In the genomic region with DNA sequence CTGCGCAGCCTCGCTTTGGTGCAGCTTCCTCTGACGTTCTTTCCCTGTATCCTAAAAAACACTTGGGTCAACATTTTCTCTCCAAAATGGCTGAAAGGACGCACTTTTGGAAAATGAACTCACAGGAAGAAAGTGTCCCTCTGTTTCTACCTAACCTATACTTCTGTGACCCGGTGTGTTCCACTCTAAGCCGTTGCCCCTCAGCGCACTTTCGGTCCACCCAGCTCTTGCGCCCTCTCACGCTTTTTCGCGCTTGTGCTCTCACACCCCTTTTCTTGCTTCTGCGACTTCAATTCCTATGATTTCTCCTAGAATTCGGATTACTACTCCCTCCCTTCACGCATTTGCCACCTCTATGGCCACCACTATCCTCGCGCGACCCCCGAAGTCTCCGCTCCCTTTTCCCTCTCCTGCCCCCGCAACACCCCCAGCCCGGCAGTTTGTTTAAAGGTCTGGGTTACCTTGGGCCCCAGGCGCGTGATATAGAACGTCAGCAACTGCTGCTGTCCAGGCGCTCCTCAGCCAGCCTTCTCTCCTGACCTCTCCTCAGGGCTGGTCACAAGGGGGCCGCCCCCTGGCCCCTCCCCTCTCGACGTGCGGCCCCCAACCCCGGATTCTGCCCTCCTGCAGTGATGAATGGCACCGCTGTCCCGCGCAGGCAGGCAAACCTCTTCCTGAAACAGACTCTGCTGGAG, we compare ENCODE assay signal across 8 cellular contexts. TPM values are rescaled to one million over a fixed set of nuclear protein-coding genes. Genes with fewer than 3 reads are reported as not detected.
A peak's percentile ranks its signal among the peaks of the same experiment; 100 is the strongest.
DNase-seq lines count a peak whose midpoint lies in the region; ATAC-seq, FAIRE-seq and TF ChIP-seq lines count a peak whose summit lies in the region.

A gene (minus strand): TSS at position 534 of the 695 bp plus-strand sequence. CDS start 909 bp downstream, outside the sequence.

- H3K9ac ChIP-seq in neural cell (ENCODE audit: low read length), result peak within 1 kb of the TSS; percentile 75

- no peak within 1 kb of the TSS for H3K4me2 ChIP-seq in neural cell (ENCODE audit: low read length)

- FAIRE-seq in H54 (lab: Jason Lieb, UNC), result no peak

- no peaks in the 10 kb centered on the region for H3F3A ChIP-seq in neural cell (ENCODE audit: insufficient read depth, low read length, poor library complexity, severe bottlenecking)

- no peaks in the 10 kb centered on the region for H3K79me2 ChIP-seq in neural cell (replicated peaks; ENCODE audit: insufficient read depth, low read length)

- H3K9me2 ChIP-seq in neural cell (ENCODE audit: insufficient read depth, low read length), result no peaks in the 10 kb centered on the region

- peak; percentile 17 for TF ChIP-seq RAD21 in neural cell (conservative IDR thresholded peaks at IDR 0.05)

- no peaks in the 10 kb centered on the region for H4K20me1 ChIP-seq in neural cell (ENCODE audit: insufficient read depth)

- H3K27ac ChIP-seq in foreskin keratinocyte, result peak within 1 kb of the TSS; percentile 57
- H3K27ac ChIP-seq in neural cell (ENCODE audit: low read length), result peak within 1 kb of the TSS; percentile 83

- peak; percentile 29 for ATAC-seq in foreskin keratinocyte

- peak within 1 kb of the TSS; percentile 76 for H3K4me3 ChIP-seq in neural cell (ENCODE audit: low read length)

- TF ChIP-seq POLR2A in H54 (IDR thresholded peaks at IDR 0.05; ENCODE audit: low read depth, low read length), result no peak

- DNase-seq in NCI-H1417 (lab: John Stamatoyannopoulos, UW), result peak in 2 of 3 experiments; percentile 39 to 69
- no peak for DNase-seq in NCI-H1417 treated with DMSO at 0.1 percent for 48 hours (lab: John Stamatoyannopoulos, UW)
- DNase-seq in H54 (ENCODE audit: insufficient read length, low spot score), result peak; percentile 6
- peak; percentile 61 for DNase-seq in NAMALWA (ENCODE audit: low spot score)
- DNase-seq in activated T-helper 1 cell treated with anti-CD3 and anti-CD28 coated beads, Interleukin-2, amount 50 U/mL, for 16 hours (ENCODE audit: low read depth in 1 of 2, low spot score in 1 of 2), result peak; percentile 2 to 4
- peak in 1 of 2 donors; percentile 44 for DNase-seq in foreskin keratinocyte
- DNase-seq in NCI-H774 (lab: John Stamatoyannopoulos, UW), result no peak

- TF ChIP-seq CTCF in foreskin keratinocyte (conservative IDR thresholded peaks at IDR 0.05) (peak; percentile 39), neural cell (IDR thresholded peaks at IDR 0.05; ENCODE audit: poor library complexity, severe bottlenecking) (peak; percentile 40)

- H3K36me3 ChIP-seq in neural cell (ENCODE audit: insufficient read depth, low read length), result no peaks in the 10 kb centered on the region

- H3K4me1 ChIP-seq in foreskin keratinocyte, result no peaks in the 10 kb centered on the region

- H3K9me3 ChIP-seq in neural cell (ENCODE audit: low read length), result no peaks in the 10 kb centered on the region

- no peaks in the 10 kb centered on the region for H3K27me3 ChIP-seq in foreskin keratinocyte
- H3K27me3 ChIP-seq in neural cell (ENCODE audit: insufficient read depth, low read depth, low read length), result no peaks in the 10 kb centered on the region

- no peak for TF ChIP-seq EP300 in neural cell (conservative IDR thresholded peaks at IDR 0.05; ENCODE audit: poor library complexity, severe bottlenecking)

- peak within 1 kb of the TSS; percentile 65 for H2AFZ ChIP-seq in neural cell (ENCODE audit: low read depth, low read length)

TF ChIP-seq in neural cell, 6 proteins besides CTCF, POLR2A, EP300 and RAD21:
- TF ChIP-seq MXI1 (conservative IDR thresholded peaks at IDR 0.05; ENCODE audit: poor library complexity, severe bottlenecking) (no peak), POLR2AphosphoS5 (IDR thresholded peaks at IDR 0.05) (no peak), SMC3 (conservative IDR thresholded peaks at IDR 0.05; ENCODE audit: poor library complexity) (no peak), TAF1 (IDR thresholded peaks at IDR 0.05; ENCODE audit: low read depth) (no peak), EZH2 (IDR thresholded peaks at IDR 0.05; ENCODE audit: borderline replicate concordance, insufficient read depth, low read length, poor library complexity, severe bottlenecking) (no peak)
- TF ChIP-seq, protein P1, sequence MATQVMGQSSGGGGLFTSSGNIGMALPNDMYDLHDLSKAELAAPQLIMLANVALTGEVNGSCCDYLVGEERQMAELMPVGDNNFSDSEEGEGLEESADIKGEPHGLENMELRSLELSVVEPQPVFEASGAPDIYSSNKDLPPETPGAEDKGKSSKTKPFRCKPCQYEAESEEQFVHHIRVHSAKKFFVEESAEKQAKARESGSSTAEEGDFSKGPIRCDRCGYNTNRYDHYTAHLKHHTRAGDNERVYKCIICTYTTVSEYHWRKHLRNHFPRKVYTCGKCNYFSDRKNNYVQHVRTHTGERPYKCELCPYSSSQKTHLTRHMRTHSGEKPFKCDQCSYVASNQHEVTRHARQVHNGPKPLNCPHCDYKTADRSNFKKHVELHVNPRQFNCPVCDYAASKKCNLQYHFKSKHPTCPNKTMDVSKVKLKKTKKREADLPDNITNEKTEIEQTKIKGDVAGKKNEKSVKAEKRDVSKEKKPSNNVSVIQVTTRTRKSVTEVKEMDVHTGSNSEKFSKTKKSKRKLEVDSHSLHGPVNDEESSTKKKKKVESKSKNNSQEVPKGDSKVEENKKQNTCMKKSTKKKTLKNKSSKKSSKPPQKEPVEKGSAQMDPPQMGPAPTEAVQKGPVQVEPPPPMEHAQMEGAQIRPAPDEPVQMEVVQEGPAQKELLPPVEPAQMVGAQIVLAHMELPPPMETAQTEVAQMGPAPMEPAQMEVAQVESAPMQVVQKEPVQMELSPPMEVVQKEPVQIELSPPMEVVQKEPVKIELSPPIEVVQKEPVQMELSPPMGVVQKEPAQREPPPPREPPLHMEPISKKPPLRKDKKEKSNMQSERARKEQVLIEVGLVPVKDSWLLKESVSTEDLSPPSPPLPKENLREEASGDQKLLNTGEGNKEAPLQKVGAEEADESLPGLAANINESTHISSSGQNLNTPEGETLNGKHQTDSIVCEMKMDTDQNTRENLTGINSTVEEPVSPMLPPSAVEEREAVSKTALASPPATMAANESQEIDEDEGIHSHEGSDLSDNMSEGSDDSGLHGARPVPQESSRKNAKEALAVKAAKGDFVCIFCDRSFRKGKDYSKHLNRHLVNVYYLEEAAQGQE (IDR thresholded peaks at IDR 0.05; ENCODE audit: borderline replicate concordance), result no peak

RNA-seq across cellular contexts. Expression of the gene that starts here (rescaled TPM):
- total RNA-seq in foreskin keratinocyte, result 0.67 and 0.85 TPM in 2 replicates
- 0.20 and 0.25 TPM in 2 replicates for polyA plus RNA-seq in foreskin keratinocyte
- 1.4 TPM in 2 replicates for polyA plus RNA-seq in neural cell
- polyA minus RNA-seq in neural cell, result 6.3 and 12.8 TPM in 2 replicates

Comparison
In these comparisons a context has a peak if more than half of its experiments do, and no peak if none do; other contexts are left out.
1. DNase-seq: peak in NCI-H1417 (2 of 3), H54 (single experiment), NAMALWA (single experiment) and activated T-helper 1 cell treated with anti-CD3 and anti-CD28 coated beads, Interleukin-2, amount 50 U/mL, for 16 hours (2 of 2); none in NCI-H1417 treated with DMSO at 0.1 percent for 48 hours (single experiment) and NCI-H774 (single experiment).
2. Peak in ATAC-seq and H3K27ac ChIP-seq in foreskin keratinocyte; RNA of the gene not detected or under 1 TPM.